ENCODE assay signal across 23 cellular contexts in the genomic region with DNA sequence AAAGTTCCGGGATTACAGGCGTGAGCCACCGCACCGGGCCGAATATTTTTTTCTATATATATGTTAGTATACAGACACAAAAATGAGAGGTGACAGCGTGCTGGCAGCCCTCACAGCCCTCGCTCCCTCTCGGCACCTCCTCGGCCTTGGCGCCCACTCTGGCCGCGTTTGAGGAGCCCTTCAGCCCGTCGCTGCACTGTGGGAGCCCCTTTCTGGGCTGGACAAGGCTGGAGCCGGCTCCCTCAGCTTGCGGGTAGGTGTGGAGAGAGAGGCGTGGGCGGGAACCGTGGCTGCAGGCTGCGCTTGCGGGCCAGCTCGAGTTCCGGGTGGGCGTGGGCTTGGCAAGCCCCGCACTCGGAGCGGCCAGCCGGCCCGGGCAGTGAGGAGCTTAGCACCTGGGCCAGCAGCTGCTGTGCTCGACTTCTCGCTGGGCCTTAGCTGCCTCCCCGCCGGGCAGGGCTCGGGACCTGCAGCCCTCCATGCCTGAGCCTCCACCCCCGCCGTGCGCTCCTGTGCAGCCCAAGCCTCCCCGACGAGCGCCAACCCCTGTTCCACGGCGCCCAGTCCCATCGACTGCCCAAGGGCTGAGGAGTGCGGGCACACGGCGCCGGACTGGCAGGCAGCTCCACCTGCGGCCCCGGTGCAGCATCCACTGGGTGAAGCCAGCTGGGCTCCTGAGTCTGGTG. TPM values are rescaled to one million over a fixed set of nuclear protein-coding genes. Genes with fewer than 3 reads are reported as not detected.
"Had no signal": no experiment of that assay in that cellular context is flagged by ENCODE, and none has a peak within 500 bp of the region (broad histone marks: within the 10 kb centered on the region; RNA-seq: fewer than 3 reads in every experiment).

No MANE protein-coding gene starts in this region.

- DNase-seq: NCI-H1048, NCI-H1105, NCI-H1417, NCI-H1436 treated with DMSO at 0.1 percent for 48 hours, NCI-H187, NCI-H2029, NCI-H2081 treated with DMSO at 0.1 percent for 48 hours, NCI-H2171, NCI-H226, NCI-H446, NCI-H510A, NCI-H524 treated with DMSO at 0.1 percent for 48 hours, NCI-H69, NCI-H774, RPMI8226, SHP77, SK-N-SH had no signal

- H3K27me3 Mint-ChIP-seq: IgD-negative memory B cell had no signal

- H3K4me2 ChIP-seq: SK-N-SH had no signal

- H3K9me3 ChIP-seq: SK-N-SH had no signal

- H3K36me3 Mint-ChIP-seq: IgD-negative memory B cell had no signal

- H3K9me3 Mint-ChIP-seq: IgD-negative memory B cell had no signal

- H3K9ac ChIP-seq: SK-N-SH had no signal

- FAIRE-seq: RCC 7860 had no signal

RNA-seq across cellular contexts. Expression of a gene that starts 1.9 kb away (rescaled TPM):
- total RNA-seq: HT1080, LHCN-M2, MCF 10A, SK-MEL-5 had no signal
- polyA plus RNA-seq: IgD-negative memory B cell, SK-N-SH had no signal

RNA-seq across cellular contexts. Expression of a gene that starts 17.1 kb away (rescaled TPM):
- total RNA-seq: HT1080, LHCN-M2, MCF 10A, SK-MEL-5 had no signal
- polyA plus RNA-seq: SK-N-SH had no signal

RNA-seq across cellular contexts. Expression of a gene that starts 33.6 kb away (rescaled TPM):
- total RNA-seq: HT1080, LHCN-M2, MCF 10A, SK-MEL-5 had no signal
- polyA plus RNA-seq: IgD-negative memory B cell, SK-N-SH had no signal
